ENCODE assay signal across 29 cellular contexts in genomic region chr5:165928971-165929370, GRCh38.
"Had no signal": no experiment of that assay in that cellular context is flagged by ENCODE, and none has a peak within 500 bp of the region (broad histone marks: within the 10 kb centered on the region; RNA-seq: fewer than 3 reads in every experiment).

No MANE protein-coding gene starts in this region.

- H3K36me3 Mint-ChIP-seq: activated naive CD8-positive, alpha-beta T cell treated with anti-CD3 and anti-CD28 coated beads for 36 hours; brain had no signal

- ATAC-seq: activated CD8-positive, alpha-beta T cell treated with anti-CD3 and anti-CD28 coated beads for 36 hours; activated T-cell treated with anti-CD3 and anti-CD28 coated beads, Interleukin-2, amount 50 U/mL, for 72 hours; activated T-helper 17 cell treated with anti-CD3 and anti-CD28 coated beads, Interleukin-2, amount 50 U/mL, for 72 hours had no signal

- DNase-seq: activated CD4-positive, alpha-beta T cell treated with anti-CD3 and anti-CD28 coated beads, Interleukin-2, amount 10 ng/mL, durations not matched to agents 24 days and 14 days; activated CD4-positive, alpha-beta T cell treated with anti-CD3 and anti-CD28 coated beads, Interleukin-2, amount 50 U/mL, for 4 hours; activated CD8-positive, alpha-beta T cell treated with anti-CD3 and anti-CD28 coated beads for 36 hours; activated effector memory CD4-positive, alpha-beta T cell treated with anti-CD3 and anti-CD28 coated beads, Interleukin-2, amount 50 U/mL, for 16 hours; activated naive CD4-positive, alpha-beta T cell; activated naive CD4-positive, alpha-beta T cell treated with anti-CD3 and anti-CD28 coated beads, Interleukin-2, amount 50 U/mL, for 16 hours; activated naive CD8-positive, alpha-beta T cell treated with anti-CD3 and anti-CD28 coated beads for 36 hours; activated T-cell treated with anti-CD3 and anti-CD28 coated beads, Interleukin-2, amount 50 U/mL, for 1 hour; activated T-cell treated with anti-CD3 and anti-CD28 coated beads, Interleukin-2, amount 50 U/mL, for 72 hours; amniotic stem cell; aorta; KG1; NCI-H1048; NCI-H1105 treated with DMSO at 0.1 percent for 48 hours; NCI-H1436 treated with DMSO at 0.1 percent for 48 hours; NCI-H1694 treated with DMSO at 0.1 percent for 48 hours; NCI-H2029; NCI-H345; NCI-H510A; NCI-H526; NCI-H748 treated with DMSO at 0.1 percent for 48 hours; NK-92 treated with Interleukin-12 subunit alpha and Interleukin-12 subunit beta, amount 100 ng/mL, for 24 hours; Right ventricle myocardium superior; SW 1271; T-helper 1 cell; T-helper 2 cell had no signal

- H3K4me1 Mint-ChIP-seq: activated CD4-positive, alpha-beta T cell treated with anti-CD3 and anti-CD28 coated beads, Interleukin-2, amount 10 ng/mL, durations not matched to agents 24 days and 14 days; activated naive CD8-positive, alpha-beta T cell treated with anti-CD3 and anti-CD28 coated beads for 36 hours; activated T-helper 17 cell treated with anti-CD3 and anti-CD28 coated beads, Interleukin-2, amount 50 U/mL, for 72 hours; brain; central memory CD8-positive, alpha-beta T cell had no signal

- H3K27me3 Mint-ChIP-seq: activated CD4-positive, alpha-beta T cell treated with anti-CD3 and anti-CD28 coated beads, Interleukin-2, amount 10 ng/mL, durations not matched to agents 24 days and 14 days; activated CD8-positive, alpha-beta T cell treated with anti-CD3 and anti-CD28 coated beads for 36 hours; activated naive CD8-positive, alpha-beta T cell treated with anti-CD3 and anti-CD28 coated beads for 36 hours; activated T-helper 17 cell treated with anti-CD3 and anti-CD28 coated beads, Interleukin-2, amount 50 U/mL, for 72 hours; central memory CD8-positive, alpha-beta T cell had no signal

- H3K27ac Mint-ChIP-seq: activated CD4-positive, alpha-beta T cell treated with anti-CD3 and anti-CD28 coated beads, Interleukin-2, amount 10 ng/mL, durations not matched to agents 24 days and 14 days; activated CD8-positive, alpha-beta T cell treated with anti-CD3 and anti-CD28 coated beads for 36 hours; activated naive CD8-positive, alpha-beta T cell treated with anti-CD3 and anti-CD28 coated beads for 36 hours; activated T-cell treated with anti-CD3 and anti-CD28 coated beads, Interleukin-2, amount 50 U/mL, for 72 hours; activated T-helper 17 cell treated with anti-CD3 and anti-CD28 coated beads, Interleukin-2, amount 50 U/mL, for 72 hours; brain had no signal

- H3K4me3 Mint-ChIP-seq: activated CD4-positive, alpha-beta T cell treated with anti-CD3 and anti-CD28 coated beads, Interleukin-2, amount 10 ng/mL, durations not matched to agents 24 days and 14 days; activated CD8-positive, alpha-beta T cell treated with anti-CD3 and anti-CD28 coated beads for 36 hours; activated naive CD8-positive, alpha-beta T cell treated with anti-CD3 and anti-CD28 coated beads for 36 hours; activated T-cell treated with anti-CD3 and anti-CD28 coated beads, Interleukin-2, amount 50 U/mL, for 72 hours; activated T-helper 17 cell treated with anti-CD3 and anti-CD28 coated beads, Interleukin-2, amount 50 U/mL, for 72 hours; brain; central memory CD8-positive, alpha-beta T cell had no signal
